Comparison of ENCODE assay signal across 7 cellular contexts in genomic region chr9:112332977-112333638, GRCh38. TPM values are rescaled to one million over a fixed set of nuclear protein-coding genes. Genes with fewer than 3 reads are reported as not detected.
DNase-seq lines count a peak whose midpoint lies in the region; ATAC-seq and TF ChIP-seq lines count a peak whose summit lies in the region.

Gene PTBP3, minus strand, starts transcription at chr9:112333619. Its CDS starts 35,754 bp downstream, at chr9:112297865.

- peaks cover 47% of the 10 kb centered on the region for H3K4me1 Mint-ChIP-seq in activated B cell treated with CpG ODN at 0.5 μM for 24 hours

- CTCF ChIA-PET in activated B cell treated with CpG ODN at 0.5 μM for 24 hours (lab: Charles Lee) = interaction anchor here (0.9 to 1.2 kb wide), 4 partner anchors 71 to 416 kb away, joined by 3 to 12 read pairs (median 3); no protein-coding TSS in a partner anchor

- intact Hi-C loops in activated B cell treated with CpG ODN at 0.5 μM for 24 hours (cut with micrococcal nuclease) = loop anchor here (1.0 to 10.0 kb wide), 13 partner anchors 9 to 888 kb away; partner anchors contain the start of genes DNAJC25, ECPAS, FKBP15 and KIAA1958

- peak; percentile 57 for ATAC-seq in GM18505 (IDR thresholded peaks at IDR 0.05; ENCODE audit: unreplicated experiment)
- peak; percentile 55 for ATAC-seq in HG02763 (IDR thresholded peaks at IDR 0.05; ENCODE audit: unreplicated experiment)
- ATAC-seq in activated B cell treated with CpG ODN at 0.5 μM for 24 hours (ENCODE audit: low read depth) = peak; percentile 49

- DNase-seq in NCI-H1694 treated with DMSO at 0.1 percent for 48 hours (lab: John Stamatoyannopoulos, UW) = peak; percentile 28
- DNase-seq in activated B cell treated with CpG ODN at 0.5 μM for 24 hours = peak; percentile 81
- DNase-seq in cardiac fibroblast (ENCODE audit: low read depth in 2 of 2) = peak; percentile 72 to 82
- DNase-seq in islet precursor cell = peak; percentile 90
- DNase-seq in stimulated activated CD4-positive, alpha-beta T cell treated with anti-CD3 and anti-CD28 coated beads, Interleukin-15, amount 100 ng/mL, for 1 hour (ENCODE audit: low read depth in 1 of 2, low spot score in 1 of 2) = peak; percentile 61 to 65

- H3K4me3 Mint-ChIP-seq in activated B cell treated with CpG ODN at 0.5 μM for 24 hours = peak within 1 kb of the TSS; percentile 94

- peak within 1 kb of the TSS; percentile 96 for H3K27ac Mint-ChIP-seq in activated B cell treated with CpG ODN at 0.5 μM for 24 hours

- no peaks in the 10 kb centered on the region for H3K9me3 Mint-ChIP-seq in activated B cell treated with CpG ODN at 0.5 μM for 24 hours

- POLR2A ChIA-PET in activated B cell treated with CpG ODN at 0.5 μM for 24 hours (lab: Charles Lee) = interaction anchor here (0.6 to 3.2 kb wide), 24 partner anchors 8 to 476 kb away, joined by 3 to 35 read pairs (median 4); partner anchors contain the start of genes HSDL2, INIP, KIAA1958 and UGCG

- H3K4me3 ChIP-seq in cardiac fibroblast (replicated peaks in 1 of 2; ENCODE audit: low read depth in 2 of 2, low read length in 2 of 2) = peak within 1 kb of the TSS; percentile 81 to 90

- TF ChIP-seq CTCF in activated B cell treated with CpG ODN at 0.5 μM for 24 hours (IDR thresholded peaks at IDR 0.05) (no peak), cardiac fibroblast (IDR thresholded peaks at IDR 0.05; ENCODE audit: low read depth, low read length) (no peak)

- peaks cover 5% of the 10 kb centered on the region for H3K36me3 Mint-ChIP-seq in activated B cell treated with CpG ODN at 0.5 μM for 24 hours (ENCODE audit: low read depth)

- TF ChIP-seq POLR2A in GM18505 (IDR thresholded peaks at IDR 0.05; ENCODE audit: borderline replicate concordance, extremely low read depth, insufficient read depth, insufficient read length) = peak; percentile 80

- H3K27me3 Mint-ChIP-seq in activated B cell treated with CpG ODN at 0.5 μM for 24 hours = no peaks in the 10 kb centered on the region

RNA-seq across cellular contexts. Expression of gene PTBP3, which starts in this region (rescaled TPM):
- total RNA-seq in activated B cell treated with CpG ODN at 0.5 μM for 24 hours = 106 and 125 TPM in 2 replicates

Comparison
In these comparisons a context has a peak if more than half of its experiments do, and no peak if none do; other contexts are left out.
1. Peak in every context shown above with its lines: DNase-seq, ATAC-seq and H3K4me3 ChIP-seq.
2. DNase-seq: peak in every context shown above with its lines; median percentile 90 in islet precursor cell; 81 in activated B cell treated with CpG ODN at 0.5 μM for 24 hours; 77 in cardiac fibroblast; 63 in stimulated activated CD4-positive, alpha-beta T cell treated with anti-CD3 and anti-CD28 coated beads, Interleukin-15, amount 100 ng/mL, for 1 hour; 28 in NCI-H1694 treated with DMSO at 0.1 percent for 48 hours.